22 cellular contexts compared by ENCODE assay signal in the genomic region with DNA sequence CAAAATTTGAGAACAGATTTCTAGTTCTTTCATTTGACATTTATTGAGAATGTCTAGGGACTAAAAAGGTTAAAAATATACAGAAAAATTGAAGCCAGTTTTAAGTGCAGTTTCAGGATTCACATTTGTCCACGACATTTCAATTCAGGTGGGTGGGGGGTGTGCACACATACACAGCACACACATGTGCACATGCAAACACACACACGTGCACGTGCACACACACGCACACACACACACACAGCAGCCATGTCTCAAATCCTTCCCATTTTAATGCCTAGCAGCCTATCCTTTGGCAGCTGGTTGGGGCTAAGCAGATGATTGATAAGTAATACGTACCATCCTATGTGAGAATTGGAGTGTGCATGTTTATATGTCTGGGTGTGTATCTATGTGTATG.
"Had no signal": no experiment of that assay in that cellular context is flagged by ENCODE, and none has a peak within 500 bp of the region (broad histone marks: within the 10 kb centered on the region; RNA-seq: fewer than 3 reads in every experiment).

No MANE protein-coding gene starts in this region.

- ATAC-seq: sciatic nerve; stimulated activated effector memory CD8-positive, alpha-beta T cell treated with anti-CD3 and anti-CD28 coated beads, Interleukin-12 subunit alpha, Interleukin-12 subunit beta, amount 100 ng/mL, for 72 hours had no signal

- DNase-seq: islet precursor cell; left ventricle myocardium inferior; mesendoderm; naive B cell; natural killer cell; nephron progenitor cell; occipital lobe; psoas muscle; stimulated activated CD4-positive, alpha-beta T cell treated with anti-CD3 and anti-CD28 coated beads, Interleukin-12 subunit alpha, Interleukin-12 subunit beta, amount 100 ng/mL, for 4 hours; stimulated activated CD4-positive, alpha-beta T cell treated with anti-CD3 and anti-CD28 coated beads, Interleukin-4, amount 100 ng/mL, for 24 hours; stimulated activated naive CD4-positive, alpha-beta T cell; tibial artery; uterus had no signal

- H3K27ac ChIP-seq: hepatocyte, left ventricle myocardium inferior, neural progenitor cell, neutrophil, parathyroid adenoma, psoas muscle, skin epidermis, suprapubic skin, thoracic aorta, tibial artery, uterus had no signal
